ENCODE assay signal across 14 cellular contexts in the genomic region with DNA sequence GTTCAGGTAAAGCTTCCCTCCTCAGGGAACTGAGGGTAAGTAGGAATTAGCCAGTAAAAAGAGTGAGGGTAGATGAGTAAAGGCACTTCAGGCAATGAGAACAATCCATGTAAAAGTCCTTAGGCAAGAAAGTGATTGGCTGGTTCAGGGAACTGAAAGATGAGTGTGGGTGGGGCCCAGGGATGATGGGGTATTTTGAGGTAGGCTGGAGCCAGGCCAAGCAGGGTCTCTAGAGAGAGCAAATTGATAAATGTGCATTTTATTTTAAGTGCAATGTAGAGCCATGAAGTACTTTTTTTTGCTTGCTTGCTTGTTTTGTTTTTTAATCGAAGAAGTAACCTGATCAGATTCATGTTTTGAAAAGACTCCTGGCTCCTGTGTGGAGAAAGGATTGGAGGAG. TPM values are rescaled to one million over a fixed set of nuclear protein-coding genes. Genes with fewer than 3 reads are reported as not detected.
A peak's percentile ranks its signal among the peaks of the same experiment; 100 is the strongest.
DNase-seq lines count a peak whose midpoint lies in the region; ATAC-seq, FAIRE-seq and TF ChIP-seq lines count a peak whose summit lies in the region.
"Had no signal": no experiment of that assay in that cellular context is flagged by ENCODE, and none has a peak within 500 bp of the region (broad histone marks: within the 10 kb centered on the region; RNA-seq: fewer than 3 reads in every experiment).

No MANE protein-coding gene starts in this region.

- no CpG with 5 or more reads among the region's 1 CpG for WGBS in IMR-90 (ENCODE audit: extremely low coverage in 2 of 2, insufficient read length in 1 of 2), 2 experiments
- WGBS in adipose tissue, 3 donors: 76 to 90% (median 79%) methylated on average over 1 of the region's 1 CpG
- WGBS in mesodermal cell (ENCODE audit: insufficient coverage in 2 of 2), 2 experiments: 93 to 100% methylated on average over 1 of the region's 1 CpG

- H3K4me3 Mint-ChIP-seq in activated T-cell treated with anti-CD3 and anti-CD28 coated beads, Interleukin-2, amount 50 U/mL, for 24 hours: no peak overlapping the region
- H3K4me3 Mint-ChIP-seq: activated CD8-positive, alpha-beta T cell treated with anti-CD3 and anti-CD28 coated beads, Interleukin-2, amount 10 ng/mL, durations not matched to agents 7 days and 5 days; CD4-positive, CD25-positive, alpha-beta regulatory T cell had no signal

- H3K27ac Mint-ChIP-seq in activated T-cell treated with anti-CD3 and anti-CD28 coated beads, Interleukin-2, amount 50 U/mL, for 24 hours: no peak overlapping the region
- H3K27ac Mint-ChIP-seq: activated CD8-positive, alpha-beta T cell treated with anti-CD3 and anti-CD28 coated beads, Interleukin-2, amount 10 ng/mL, durations not matched to agents 7 days and 5 days had no signal

- H2BK15ac ChIP-seq in IMR-90 (ENCODE audit: low read depth, low read length): peak overlapping the region; percentile 75; the same call in 2 of the 3 replicates

- CTCF ChIA-PET in IMR-90 (lab: Yijun Ruan, JAX): no interaction called here

- POLR2A ChIA-PET in IMR-90 (lab: Charles Lee; ENCODE audit: unreplicated experiment): no interaction called here

- H2AK5ac ChIP-seq in IMR-90 (ENCODE audit: low read depth, low read length): peak overlapping the region; percentile 95; the same call in 1 of the 2 replicates

- TF ChIP-seq POLR2A in IMR-90 (IDR thresholded peaks at IDR 0.05; ENCODE audit: low read depth, low read length): no peak

- H3K9me1 ChIP-seq in IMR-90 (ENCODE audit: insufficient read depth, low read length): peaks cover 12% of the 10 kb centered on the region

- peak overlapping the region; percentile 94 for H2BK5ac ChIP-seq in IMR-90 (ENCODE audit: low read depth, low read length, poor library complexity, severe bottlenecking)

- H3K56ac ChIP-seq in IMR-90 (ENCODE audit: extremely low read depth, insufficient read depth, low read length): peak overlapping the region; percentile 45; the same call in 1 of the 2 replicates

- peaks cover 9% of the 10 kb centered on the region for H3K36me3 Mint-ChIP-seq in activated T-cell treated with anti-CD3 and anti-CD28 coated beads, Interleukin-2, amount 50 U/mL, for 24 hours (ENCODE audit: low read depth)

- H3K18ac ChIP-seq in IMR-90 (ENCODE audit: low read depth, low read length): peak overlapping the region; percentile 95

- H2BK120ac ChIP-seq in IMR-90 (ENCODE audit: low read depth, low read length): peak overlapping the region; percentile 52

- in situ Hi-C loops in IMR-90 (cut with MboI; ENCODE audit: low sequenced_read_pairs): no loop called here

- no peak for FAIRE-seq in urothelium cell line (lab: Jason Lieb, UNC)

- H3K14ac ChIP-seq in IMR-90 (replicated peaks; ENCODE audit: low read depth, low read length): peak overlapping the region; percentile 77

- TF ChIP-seq RAD21 in IMR-90 (IDR thresholded peaks at IDR 0.05; ENCODE audit: low read length): no peak

- no peak for TF ChIP-seq CTCF in IMR-90 (conservative IDR thresholded peaks at IDR 0.05; ENCODE audit: low read depth, low read length)

- dilution Hi-C loops in IMR-90 (cut with HindIII; ENCODE audit: low sequenced_read_pairs, unreplicated experiment): no loop called here

- H3K27me3 ChIP-seq in IMR-90 (ENCODE audit: control insufficient read depth, insufficient read depth, low read length): no peaks in the 10 kb centered on the region
- H3K27me3 ChIP-seq in subcutaneous abdominal adipose tissue (ENCODE audit: control insufficient read depth in 5 of 5, insufficient read depth in 4 of 5, low read length in 5 of 5): no peaks in the 10 kb centered on the region
- H3K27me3 ChIP-seq: right lobe of liver had no signal

- no peak for ATAC-seq in IMR-90 (ENCODE audit: low read depth)
- ATAC-seq in HG03520 (IDR thresholded peaks at IDR 0.05; ENCODE audit: unreplicated experiment): no peak
- ATAC-seq: activated CD8-positive, alpha-beta T cell treated with anti-CD3 and anti-CD28 coated beads, Interleukin-2, amount 10 ng/mL, durations not matched to agents 7 days and 5 days had no signal

- H3K4ac ChIP-seq in IMR-90 (ENCODE audit: low read depth, low read length): peak overlapping the region; percentile 39

- DNase-seq in IMR-90 (no peak), urothelium cell line (ENCODE audit: low spot score) (no peak), medulla oblongata (ENCODE audit: extremely low spot score) (no peak)
- no peak for DNase-seq in activated T-cell treated with anti-CD3 and anti-CD28 coated beads, Interleukin-2, amount 50 U/mL, for 24 hours
- DNase-seq: activated CD8-positive, alpha-beta T cell treated with anti-CD3 and anti-CD28 coated beads, Interleukin-2, amount 10 ng/mL, durations not matched to agents 7 days and 5 days; activated naive CD4-positive, alpha-beta T cell treated with anti-CD3 and anti-CD28 coated beads, Interleukin-2, amount 50 U/mL, for 16 hours; CD4-positive, CD25-positive, alpha-beta regulatory T cell; GF-D8; Kasumi-1; right lobe of liver had no signal

- H3K9ac ChIP-seq in IMR-90 (ENCODE audit: low read depth, low read length) (no peak overlapping the region), subcutaneous abdominal adipose tissue (ENCODE audit: low read length in 5 of 5) (peak overlapping the region in 1 of 5 donors; percentile 57)

- H2AFZ ChIP-seq in IMR-90 (replicated peaks; ENCODE audit: low read length, poor library complexity): no peak overlapping the region

- H3K79me1 ChIP-seq in IMR-90 (ENCODE audit: low read depth in 1 of 2, low read length in 2 of 2): peaks cover 35 to 72% of the 10 kb centered on the region in 2 experiments

- peak overlapping the region; percentile 31; the same call in 1 of the 2 replicates for H3K23ac ChIP-seq in IMR-90 (ENCODE audit: low read depth, low read length)

- no peaks in the 10 kb centered on the region for H3K36me3 ChIP-seq in IMR-90 (ENCODE audit: control insufficient read depth, insufficient read depth, low read length)
- H3K36me3 ChIP-seq in mesodermal cell (ENCODE audit: control insufficient read depth, insufficient read depth, low read length): no peaks in the 10 kb centered on the region
- H3K36me3 ChIP-seq in subcutaneous abdominal adipose tissue (ENCODE audit: control insufficient read depth in 5 of 5, insufficient read depth in 5 of 5, low read length in 5 of 5): no peaks in the 10 kb centered on the region
- H3K36me3 ChIP-seq: right lobe of liver had no signal

- no peak overlapping the region for H3K4me2 ChIP-seq in IMR-90 (ENCODE audit: low read depth, low read length)

- H3K27ac ChIP-seq in IMR-90 (ENCODE audit: insufficient read depth, low read length) (peak overlapping the region; percentile 76; the same call in 1 of the 2 replicates), adipose tissue (ENCODE audit: low read depth, low read length) (peak overlapping the region; percentile 3), mesodermal cell (ENCODE audit: low read depth, low read length, severe bottlenecking) (peak overlapping the region; percentile 33), subcutaneous abdominal adipose tissue (ENCODE audit: low read depth, low read length) (peak overlapping the region; percentile 86)
- H3K27ac ChIP-seq: right lobe of liver had no signal

- no peaks in the 10 kb centered on the region for H4K20me1 ChIP-seq in IMR-90 (ENCODE audit: insufficient read depth, low read length)

- H2BK20ac ChIP-seq in IMR-90 (ENCODE audit: low read depth, low read length): peak overlapping the region; percentile 65; the same call in 1 of the 2 replicates

- H3K4me3 ChIP-seq in IMR-90 (ENCODE audit: insufficient read depth, low read depth, low read length): no peak overlapping the region
- H3K4me3 ChIP-seq in mesodermal cell (ENCODE audit: extremely low read depth, insufficient read depth, low read length, poor library complexity, severe bottlenecking): no peak overlapping the region
- H3K4me3 ChIP-seq in subcutaneous abdominal adipose tissue (ENCODE audit: low read depth in 1 of 5, low read length in 5 of 5): no peak overlapping the region
- H3K4me3 ChIP-seq: right lobe of liver had no signal

- H3K4me1 Mint-ChIP-seq in activated T-cell treated with anti-CD3 and anti-CD28 coated beads, Interleukin-2, amount 50 U/mL, for 24 hours (ENCODE audit: low read depth): peaks cover 9% of the 10 kb centered on the region

- peak overlapping the region; percentile 1 to 79; a peak in 3 of 4 replicates for H4K8ac ChIP-seq in IMR-90 (ENCODE audit: low read depth in 2 of 2, low read length in 2 of 2)

- H3K9me3 ChIP-seq in IMR-90 (ENCODE audit: control insufficient read depth, insufficient read depth, low read length): no peaks in the 10 kb centered on the region
- no peaks in the 10 kb centered on the region for H3K9me3 ChIP-seq in mesodermal cell (ENCODE audit: control insufficient read depth, low read length)
- H3K9me3 ChIP-seq in subcutaneous abdominal adipose tissue (ENCODE audit: control insufficient read depth in 5 of 5, low read length in 5 of 5): no peaks in the 10 kb centered on the region
- H3K9me3 ChIP-seq: right lobe of liver had no signal

- no peak overlapping the region for H2AK9ac ChIP-seq in IMR-90 (replicated peaks; ENCODE audit: low read depth, low read length, poor library complexity)

- H4K5ac ChIP-seq in IMR-90 (ENCODE audit: low read depth, low read length): peak overlapping the region; percentile 75

- no TSS peak for BruUV-seq in IMR-90 (replicated peaks; lab: Mats Ljungman, UMichigan)

- intact Hi-C loops in IMR-90 (cut with micrococcal nuclease): no loop called here

- peak overlapping the region; percentile 69 for H4K91ac ChIP-seq in IMR-90 (ENCODE audit: insufficient read depth, low read depth, low read length)

- H3K4me1 ChIP-seq in IMR-90 (ENCODE audit: control insufficient read depth, insufficient read depth, low read length) (peaks cover 21% of the 10 kb centered on the region), mesodermal cell (ENCODE audit: control insufficient read depth, insufficient read depth, low read length, poor library complexity, severe bottlenecking) (peaks cover 33% of the 10 kb centered on the region), subcutaneous abdominal adipose tissue (ENCODE audit: control insufficient read depth in 5 of 5, insufficient read depth in 5 of 5, low read length in 5 of 5) (peaks cover under 1 to 48% (median 41%) of the 10 kb centered on the region in 5 donors)

- H3K27me3 Mint-ChIP-seq in activated T-cell treated with anti-CD3 and anti-CD28 coated beads, Interleukin-2, amount 50 U/mL, for 24 hours: no peaks in the 10 kb centered on the region
- H3K27me3 Mint-ChIP-seq: CD4-positive, CD25-positive, alpha-beta regulatory T cell had no signal

- H3K9me3 Mint-ChIP-seq in activated T-cell treated with anti-CD3 and anti-CD28 coated beads, Interleukin-2, amount 50 U/mL, for 24 hours: peaks cover 2% of the 10 kb centered on the region

TF ChIP-seq in IMR-90, 13 proteins besides CTCF, POLR2A, EP300 and RAD21 (continues in another document):
- TF ChIP-seq SMC3 (IDR thresholded peaks at IDR 0.05; ENCODE audit: low read depth, low read length): no peak

RNA-seq across cellular contexts. Expression of gene OSBPL9, which starts 26.5 kb away (rescaled TPM):
- total RNA-seq in IMR-90 (2012; rRNA removed): 98.9 and 127 TPM in 2 replicates
- 38.1 and 51.4 TPM in 2 replicates for polyA plus RNA-seq in IMR-90 (2012; rRNA removed)
- 11.8 and 14.9 TPM in 2 replicates for polyA plus RNA-seq in IMR-90 (2012; cell fraction: cytosol; rRNA removed)
- polyA plus RNA-seq in IMR-90 (2012; cell fraction: nucleus; rRNA removed; ENCODE audit: low replicate concordance): 15.3 and 74.5 TPM in 2 replicates
- 10 to 100 TPM; 25.5 to 34.0 (median 28.0) TPM for polyA plus RNA-seq in adipose tissue
- 133 TPM for polyA plus RNA-seq in mesodermal cell (2013, experiment 1 of 2)
- polyA plus RNA-seq in mesodermal cell (2013, experiment 2 of 2): 141 TPM

Comparison
In these comparisons a context has a peak if more than half of its experiments do, and no peak if none do; other contexts are left out.
1. H3K27ac ChIP-seq: peak in every context shown above with its lines; median percentile 86 in subcutaneous abdominal adipose tissue; 76 in IMR-90; 33 in mesodermal cell; 3 in adipose tissue.